Comparison of ENCODE assay signal across 1 cellular context in the genomic region with DNA sequence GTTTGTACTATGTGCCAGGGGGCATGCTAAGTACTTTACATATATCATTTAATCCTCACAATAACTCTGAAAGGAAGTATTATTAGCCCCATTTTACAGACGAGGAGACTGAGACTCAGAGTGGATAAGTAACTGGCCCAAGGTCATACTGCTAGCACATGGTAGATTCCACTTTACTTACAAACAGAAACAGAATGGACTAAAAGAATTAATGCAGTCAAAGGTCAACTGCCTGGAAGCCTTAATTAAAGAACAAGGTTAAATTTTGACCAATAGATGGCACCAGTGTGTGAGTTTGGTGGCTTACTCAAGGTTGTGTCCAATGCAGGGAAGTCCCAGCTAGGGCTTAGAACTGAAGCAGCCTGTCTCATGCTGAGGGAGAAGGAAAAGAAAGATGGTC.
TF ChIP-seq lines count a peak whose summit lies in the region.

No MANE protein-coding gene starts in this region.

TF ChIP-seq in K562, 482 proteins besides CTCF, POLR2A, EP300 and RAD21 (continued from another document):
- TF ChIP-seq NR2C2 (CRISPR knock-in tag; IDR thresholded peaks at IDR 0.05) (no peak), NR2C2 (tag; IDR thresholded peaks at IDR 0.05) (peak; percentile 23; the same call in 1 of the 2 replicates)
